Comparison of ENCODE assay signal across 23 cellular contexts in genomic region chr11:131274233-131274632, GRCh38.
"Had no signal": no experiment of that assay in that cellular context is flagged by ENCODE, and none has a peak within 500 bp of the region (broad histone marks: within the 10 kb centered on the region; RNA-seq: fewer than 3 reads in every experiment).

No MANE protein-coding gene starts in this region.

- H2AFZ ChIP-seq: neural progenitor cell, parathyroid adenoma had no signal

- ATAC-seq: left ventricle myocardium superior; naive thymus-derived CD4-positive, alpha-beta T cell; right cardiac atrium; stimulated activated memory B cell treated with anti-CD40 and anti-IgM and Interleukin-4, amounts not matched to agents 10 μg/mL and 1 μg/mL and 100 μg/mL, for 72 hours; stimulated activated naive CD8-positive, alpha-beta T cell treated with anti-CD3 and anti-CD28 coated beads, Interleukin-15, Interleukin-2, amounts not matched to agents 100 U/mL and 50 U/mL, for 24 hours had no signal

- H3K4me1 ChIP-seq: colonic mucosa, esophagus muscularis mucosa, parathyroid adenoma, prostate gland, testis, tibial artery, upper lobe of left lung had no signal

- H3K27ac Mint-ChIP-seq: dendritic cell treated with granulocyte-macrophage colony-stimulating factor and Interleukin-4, amounts not matched to agents 40 ng/mL and 50 ng/mL, for 4 days; mesothelial cell of epicardium; naive thymus-derived CD4-positive, alpha-beta T cell; nephron; neural progenitor cell; stimulated activated memory B cell treated with anti-CD40 and anti-IgM and Interleukin-4, amounts not matched to agents 10 μg/mL and 1 μg/mL and 100 μg/mL, for 72 hours had no signal

- H3K27me3 ChIP-seq: colonic mucosa, neural progenitor cell, sigmoid colon, testis, tibial artery, upper lobe of left lung had no signal

- H3K36me3 Mint-ChIP-seq: mesothelial cell of epicardium; neural progenitor cell; stimulated activated memory B cell treated with anti-CD40 and anti-IgM and Interleukin-4, amounts not matched to agents 10 μg/mL and 1 μg/mL and 100 μg/mL, for 72 hours had no signal

- H3K4me3 ChIP-seq: colonic mucosa, esophagus muscularis mucosa, lung, neural progenitor cell, prostate gland, sigmoid colon, testis, tibial artery, upper lobe of left lung had no signal

- H3K9me3 ChIP-seq: colonic mucosa, prostate gland, sigmoid colon, testis, tibial artery had no signal

- H3K27ac ChIP-seq: colonic mucosa, esophagus muscularis mucosa, neural progenitor cell, parathyroid adenoma, prostate gland, sigmoid colon, testis, tibial artery, upper lobe of left lung had no signal

- DNase-seq: colonic mucosa; effector memory CD4-positive, alpha-beta T cell; foreskin melanocyte; left ventricle myocardium superior; mesenchymal stem cell; naive thymus-derived CD4-positive, alpha-beta T cell; right cardiac atrium; sigmoid colon; stimulated activated CD4-positive, alpha-beta T cell treated with anti-CD3 and anti-CD28 coated beads, Interleukin-4, amount 100 ng/mL, for 4 hours; stimulated activated naive CD8-positive, alpha-beta T cell treated with anti-CD3 and anti-CD28 coated beads, Interleukin-15, Interleukin-2, amounts not matched to agents 100 U/mL and 50 U/mL, for 24 hours; substantia nigra; testis; tibial artery; upper lobe of left lung had no signal

- H3K4me1 Mint-ChIP-seq: mesothelial cell of epicardium; naive thymus-derived CD4-positive, alpha-beta T cell; stimulated activated memory B cell treated with anti-CD40 and anti-IgM and Interleukin-4, amounts not matched to agents 10 μg/mL and 1 μg/mL and 100 μg/mL, for 72 hours had no signal

- H3K9ac ChIP-seq: neural progenitor cell, parathyroid adenoma had no signal

- H3K79me2 ChIP-seq: parathyroid adenoma had no signal

- H3K27me3 Mint-ChIP-seq: dendritic cell treated with granulocyte-macrophage colony-stimulating factor and Interleukin-4, amounts not matched to agents 40 ng/mL and 50 ng/mL, for 4 days; stimulated activated memory B cell treated with anti-CD40 and anti-IgM and Interleukin-4, amounts not matched to agents 10 μg/mL and 1 μg/mL and 100 μg/mL, for 72 hours had no signal

- H3K36me3 ChIP-seq: colonic mucosa, esophagus muscularis mucosa, neural progenitor cell, prostate gland, sigmoid colon, tibial artery, upper lobe of left lung had no signal

- H3K4me2 ChIP-seq: neural progenitor cell had no signal

- H3K4me3 Mint-ChIP-seq: dendritic cell treated with granulocyte-macrophage colony-stimulating factor and Interleukin-4, amounts not matched to agents 40 ng/mL and 50 ng/mL, for 4 days; mesothelial cell of epicardium; naive thymus-derived CD4-positive, alpha-beta T cell; nephron; neural progenitor cell; stimulated activated memory B cell treated with anti-CD40 and anti-IgM and Interleukin-4, amounts not matched to agents 10 μg/mL and 1 μg/mL and 100 μg/mL, for 72 hours had no signal
